ENCODE assay signal across 27 cellular contexts in genomic region chr6:142051404-142051803, GRCh38.
"Had no signal": no experiment of that assay in that cellular context is flagged by ENCODE, and none has a peak within 500 bp of the region (broad histone marks: within the 10 kb centered on the region; RNA-seq: fewer than 3 reads in every experiment).

No MANE protein-coding gene starts in this region.

- FAIRE-seq: urothelium cell line had no signal

- ATAC-seq: stimulated activated effector memory CD8-positive, alpha-beta T cell treated with anti-CD3 and anti-CD28 coated beads, Interleukin-12 subunit alpha, Interleukin-12 subunit beta, amount 100 ng/mL, for 72 hours; stimulated activated memory B cell treated with anti-CD40 and anti-IgM and Interleukin-4, amounts not matched to agents 10 μg/mL and 1 μg/mL and 100 μg/mL, for 72 hours; stimulated activated naive B cell treated with anti-CD40 and anti-IgM and Interleukin-4, amounts not matched to agents 10 μg/mL and 1 μg/mL and 100 μg/mL, for 72 hours; stimulated activated naive CD8-positive, alpha-beta T cell treated with anti-CD3 and anti-CD28 coated beads, Interleukin-15, amount 100 ng/mL, for 72 hours; stimulated activated naive CD8-positive, alpha-beta T cell treated with anti-CD3 and anti-CD28 coated beads, Interleukin-15, Interleukin-2, amounts not matched to agents 100 U/mL and 50 U/mL, for 24 hours; upper lobe of right lung had no signal

- DNase-seq: stimulated activated CD4-positive, alpha-beta T cell treated with anti-CD3 and anti-CD28 coated beads, Interleukin-2, amount 100 ng/mL, for 48 hours; stimulated activated CD4-positive, alpha-beta T cell treated with anti-CD3 and anti-CD28 coated beads, Interleukin-4, amount 100 ng/mL, for 1 hour; stimulated activated CD4-positive, alpha-beta T cell treated with anti-CD3 and anti-CD28 coated beads, Interleukin-4, amount 100 ng/mL, for 24 hours; stimulated activated CD4-positive, alpha-beta T cell treated with anti-CD3 and anti-CD28 coated beads, Interleukin-4, amount 100 ng/mL, for 4 hours; stimulated activated CD8-positive, alpha-beta memory T cell treated with anti-CD3 and anti-CD28 coated beads, Interleukin-4, amount 100 ng/mL, for 48 hours; stimulated activated naive B cell treated with anti-CD40 and anti-IgM and Interleukin-4, amounts not matched to agents 10 μg/mL and 1 μg/mL and 100 μg/mL, for 72 hours; stimulated activated naive CD4-positive, alpha-beta T cell; stimulated activated naive CD4-positive, alpha-beta T cell treated with Interleukin-2 at 50 U/mL for 16 hours; stimulated activated naive CD8-positive, alpha-beta T cell treated with anti-CD3 and anti-CD28 coated beads, Interleukin-15, amount 100 ng/mL, for 72 hours; stimulated activated naive CD8-positive, alpha-beta T cell treated with anti-CD3 and anti-CD28 coated beads, Interleukin-15, Interleukin-2, amounts not matched to agents 100 U/mL and 50 U/mL, for 24 hours; stomach; substantia nigra; testis; thyroid gland; tibial artery; transverse colon; trophoblast cell; upper lobe of left lung; upper lobe of right lung; uterus had no signal

- H3K36me3 ChIP-seq: stomach, suprapubic skin, thoracic aorta, thyroid gland, tibial artery, tibial nerve, transverse colon, upper lobe of left lung, upper lobe of right lung, uterus, vagina had no signal

- H3K27ac ChIP-seq: stomach, suprapubic skin, testis, thoracic aorta, thyroid gland, tibial artery, tibial nerve, transverse colon, upper lobe of left lung, upper lobe of right lung, uterus, vagina had no signal

- H3K4me1 ChIP-seq: stomach, suprapubic skin, testis, thyroid gland, tibial artery, tibial nerve, transverse colon, upper lobe of left lung, upper lobe of right lung, uterus, vagina had no signal

- H3K27me3 ChIP-seq: stomach, suprapubic skin, testis, thyroid gland, tibial artery, tibial nerve, transverse colon, upper lobe of left lung, upper lobe of right lung, uterus, vagina had no signal

- H3K9me3 ChIP-seq: testis, thyroid gland, vagina had no signal

- H3K4me3 ChIP-seq: stomach, suprapubic skin, testis, thoracic aorta, thyroid gland, tibial artery, tibial nerve, transverse colon, upper lobe of left lung, upper lobe of right lung, uterus, vagina had no signal
